In the genomic region with DNA sequence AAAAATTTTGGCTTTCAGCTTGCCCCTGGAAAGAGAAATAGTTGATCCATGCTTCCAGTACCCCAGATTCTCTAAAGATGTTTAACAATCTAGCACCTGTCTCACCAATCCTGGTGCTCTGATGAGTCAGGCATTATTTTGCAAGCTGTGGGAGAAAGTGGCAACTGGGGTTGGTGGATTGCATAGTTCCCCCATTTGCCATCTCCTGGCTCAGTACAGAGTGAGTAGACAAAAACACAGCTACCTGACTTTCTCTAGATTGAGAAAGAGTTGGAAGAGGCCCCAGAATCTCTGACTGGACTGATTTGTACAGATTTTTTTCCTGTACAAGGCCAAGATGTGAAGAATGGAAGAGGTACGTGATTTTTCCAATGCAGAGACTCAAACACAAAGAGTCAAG, we compare ENCODE assay signal across 25 cellular contexts.
A peak's percentile ranks its signal among the peaks of the same experiment; 100 is the strongest.
DNase-seq lines count a peak whose midpoint lies in the region; ATAC-seq, FAIRE-seq and TF ChIP-seq lines count a peak whose summit lies in the region.
"Had no signal": no experiment of that assay in that cellular context is flagged by ENCODE, and none has a peak within 500 bp of the region (broad histone marks: within the 10 kb centered on the region; RNA-seq: fewer than 3 reads in every experiment).

No MANE protein-coding gene starts in this region.

- H3K27me3 ChIP-seq in AG04450 (ENCODE audit: control insufficient read depth, insufficient read depth, low read length) = no peaks in the 10 kb centered on the region
- H3K27me3 ChIP-seq in neuronal stem cell (ENCODE audit: control insufficient read depth in 3 of 3, insufficient read depth in 3 of 3, low read depth in 1 of 3, low read length in 3 of 3) = no peaks in the 10 kb centered on the region
- no peaks in the 10 kb centered on the region for H3K27me3 ChIP-seq in tibial nerve
- H3K27me3 ChIP-seq: ascending aorta, gastrocnemius medialis, right atrium auricular region had no signal

- CTCF ChIA-PET in AG04450 (lab: Charles Lee) = interaction anchor here (0.5 kb wide), 1 partner anchor 103 kb away, joined by 9 read pairs; no protein-coding TSS in a partner anchor

- no peaks in the 10 kb centered on the region for H3K79me1 ChIP-seq in neuronal stem cell (ENCODE audit: low read depth, low read length)

- intact Hi-C loops in Right ventricle myocardium inferior (cut with DNase I) = no loop called here

- no peak for ATAC-seq in Right ventricle myocardium inferior
- ATAC-seq: activated T-cell treated with anti-CD3 and anti-CD28 coated beads, Interleukin-2, amount 50 U/mL, for 72 hours; gastrocnemius medialis had no signal

- no peak overlapping the region for H2AK5ac ChIP-seq in neuronal stem cell (ENCODE audit: low read depth, low read length)

- H2BK120ac ChIP-seq in neuronal stem cell (ENCODE audit: low read depth, low read length) = no peak overlapping the region

- no peak overlapping the region for H3K14ac ChIP-seq in neuronal stem cell (ENCODE audit: low read length)

- H3K27ac ChIP-seq in AG04450 (ENCODE audit: low read depth, low read length) = no peak overlapping the region
- no peak overlapping the region for H3K27ac ChIP-seq in neuronal stem cell (replicated peaks; ENCODE audit: low read length)
- H3K27ac ChIP-seq in tibial nerve = no peak overlapping the region
- H3K27ac ChIP-seq: ascending aorta, gastrocnemius medialis, right atrium auricular region had no signal

- H3K4me1 ChIP-seq in neuronal stem cell (ENCODE audit: control insufficient read depth in 2 of 2, insufficient read depth in 1 of 2, low read depth in 1 of 2, low read length in 2 of 2) (no peaks in the 10 kb centered on the region), tibial nerve (no peaks in the 10 kb centered on the region)
- H3K4me1 ChIP-seq: ascending aorta, gastrocnemius medialis, right atrium auricular region had no signal

- no peaks in the 10 kb centered on the region for H3K9me3 ChIP-seq in AG04450 (ENCODE audit: control insufficient read depth, insufficient read depth, low read length)
- H3K9me3 ChIP-seq in neuronal stem cell (replicated peaks in 1 of 2; ENCODE audit: control insufficient read depth in 2 of 2, insufficient read depth in 1 of 2, low read depth in 1 of 2, low read length in 2 of 2) = no peaks in the 10 kb centered on the region
- no peaks in the 10 kb centered on the region for H3K9me3 ChIP-seq in tibial nerve
- H3K9me3 ChIP-seq: ascending aorta, gastrocnemius medialis, right atrium auricular region had no signal

- DNase-seq in AG04450 (ENCODE audit: low read depth, low spot score) = peak; percentile 2
- peak; percentile 4 for DNase-seq in HCEC 1CT
- peak; percentile 33 for DNase-seq in astrocyte of the spinal cord (ENCODE audit: low read depth, low spot score)
- DNase-seq in foreskin fibroblast = peak; percentile 74 to 80
- DNase-seq in neuronal stem cell (ENCODE audit: low spot score) = no peak
- DNase-seq in tibial nerve (ENCODE audit: low spot score in 2 of 2) = no peak
- no peak for DNase-seq in H54 (ENCODE audit: insufficient read length, low spot score)
- no peak for DNase-seq in Right ventricle myocardium inferior (ENCODE audit: missing footprints)
- DNase-seq: activated CD4-positive, CD25-positive, alpha-beta regulatory T cell treated with anti-CD3 and anti-CD28 coated beads, Interleukin-2, amount 50 U/mL, for 72 hours; activated CD8-positive, alpha-beta memory T cell treated with anti-CD3 and anti-CD28 coated beads for 24 hours; activated naive CD4-positive, alpha-beta T cell treated with anti-CD3 and anti-CD28 coated beads, Interleukin-2, amount 50 U/mL, for 16 hours; activated T-cell treated with anti-CD3 and anti-CD28 coated beads, Interleukin-2, amount 50 U/mL, for 72 hours; endodermal cell; gastrocnemius medialis; kidney; naive B cell; NCI-H1105 treated with DMSO at 0.1 percent for 48 hours; NCI-H2107; NCI-H510A treated with DMSO at 0.1 percent for 48 hours; stimulated activated CD8-positive, alpha-beta memory T cell treated with anti-CD3 and anti-CD28 coated beads, Interleukin-4, amount 100 ng/mL, for 48 hours had no signal

- WGBS in neuronal stem cell (ENCODE audit: extremely low coverage in 2 of 2, insufficient read length in 2 of 2, insufficient replicate concordance in 1 of 2), 2 donors = no CpG with 5 or more reads among the region's 1 CpG
- 85 to 89% methylated on average over 1 of the region's 1 CpG for WGBS in tibial nerve, 2 donors

- TF ChIP-seq CTCF in AG04450 (IDR thresholded peaks at IDR 0.05; ENCODE audit: low read depth, low read length) (no peak), astrocyte of the spinal cord (IDR thresholded peaks at IDR 0.05; ENCODE audit: low read depth, low read length) (no peak), foreskin fibroblast (IDR thresholded peaks at IDR 0.05; ENCODE audit: low read depth, low read length) (no peak), tibial nerve (IDR thresholded peaks at IDR 0.05) (no peak)

- no peak overlapping the region for H3K23ac ChIP-seq in neuronal stem cell (ENCODE audit: low read depth, low read length, poor library complexity)

- H3K36me3 ChIP-seq in neuronal stem cell (replicated peaks in 1 of 2; ENCODE audit: control insufficient read depth in 2 of 2, insufficient read depth in 2 of 2, low read length in 2 of 2) = no peaks in the 10 kb centered on the region
- no peaks in the 10 kb centered on the region for H3K36me3 ChIP-seq in tibial nerve
- H3K36me3 ChIP-seq: ascending aorta, gastrocnemius medialis, right atrium auricular region had no signal

- POLR2A ChIA-PET in AG04450 (lab: Yijun Ruan, JAX) = no interaction called here

- H4K91ac ChIP-seq in neuronal stem cell (ENCODE audit: low read depth, low read length, poor library complexity) = no peak overlapping the region

- in situ Hi-C loops in astrocyte of the spinal cord (cut with HindIII; ENCODE audit: low sequenced_read_pairs) = no loop called here

- no peak overlapping the region for H2BK5ac ChIP-seq in neuronal stem cell (ENCODE audit: low read length)

- H2BK12ac ChIP-seq in neuronal stem cell (ENCODE audit: low read length) = no peak overlapping the region

- no peak overlapping the region for H3K4me2 ChIP-seq in neuronal stem cell (ENCODE audit: insufficient read depth, low read length, poor library complexity, severe bottlenecking)

- no peak overlapping the region for H2BK15ac ChIP-seq in neuronal stem cell (ENCODE audit: low read length)

- FAIRE-seq in H54 (lab: Jason Lieb, UNC) = no peak
- FAIRE-seq: A204.1, colon, HTR-8/SVneo, kidney had no signal

- no peak for TF ChIP-seq EP300 in tibial nerve (IDR thresholded peaks at IDR 0.05)

- no peak overlapping the region for H4K8ac ChIP-seq in neuronal stem cell (ENCODE audit: low read depth, low read length)

- no peak overlapping the region for H3K4me3 ChIP-seq in AG04450 (ENCODE audit: low read depth, low read length)
- no peak overlapping the region for H3K4me3 ChIP-seq in astrocyte of the spinal cord (ENCODE audit: low read depth, low read length)
- H3K4me3 ChIP-seq in foreskin fibroblast (ENCODE audit: low read depth in 1 of 2, low read length in 2 of 2) = no peak overlapping the region
- no peak overlapping the region for H3K4me3 ChIP-seq in neuronal stem cell (ENCODE audit: low read length in 2 of 2)
- H3K4me3 ChIP-seq in tibial nerve = no peak overlapping the region
- H3K4me3 ChIP-seq: ascending aorta, gastrocnemius medialis, right atrium auricular region had no signal

- no peak overlapping the region for H2AFZ ChIP-seq in neuronal stem cell (ENCODE audit: low read length)

- no peak overlapping the region for H3K18ac ChIP-seq in neuronal stem cell (ENCODE audit: low read length)

- TF ChIP-seq POLR2A in tibial nerve (IDR thresholded peaks at IDR 0.05) (no peak), H54 (IDR thresholded peaks at IDR 0.05; ENCODE audit: low read depth, low read length) (no peak)

- H3K9ac ChIP-seq in neuronal stem cell (ENCODE audit: low read depth, low read length, poor library complexity) = no peak overlapping the region

- no peak overlapping the region for H3K4ac ChIP-seq in neuronal stem cell (ENCODE audit: low read length)

Comparison
In these comparisons a context has a peak if more than half of its experiments do, and no peak if none do; other contexts are left out.
1. DNase-seq: peak in AG04450 (single experiment), HCEC 1CT (single experiment), astrocyte of the spinal cord (single experiment) and foreskin fibroblast (2 of 2); none in neuronal stem cell (single experiment), tibial nerve (0 of 2), H54 (single experiment) and Right ventricle myocardium inferior (single experiment).